ENCODE assay signal across 11 cellular contexts in genomic region chr3:13546667-13547171, GRCh38. TPM values are rescaled to one million over a fixed set of nuclear protein-coding genes. Genes with fewer than 3 reads are reported as not detected.
DNase-seq lines count a peak whose midpoint lies in the region; ATAC-seq and TF ChIP-seq lines count a peak whose summit lies in the region.
"Had no signal": no experiment of that assay in that cellular context is flagged by ENCODE, and none has a peak within 500 bp of the region (broad histone marks: within the 10 kb centered on the region; RNA-seq: fewer than 3 reads in every experiment).

No MANE protein-coding gene starts in this region.

- H3K4me1 ChIP-seq in HUES64 (ENCODE audit: insufficient read depth, low read length) (peaks cover 11% of the 10 kb centered on the region), ascending aorta (peaks cover 4 to 18% of the 10 kb centered on the region in 2 donors), thyroid gland (peaks cover 0 to 8% of the 10 kb centered on the region in 2 donors), spleen (peaks cover 0 to 44% (median 20%) of the 10 kb centered on the region in 6 donors)

- H3K27ac Mint-ChIP-seq in WTC11 = no peak overlapping the region

- H3K9ac ChIP-seq in HUES64 (ENCODE audit: low read depth, low read length) = no peak overlapping the region
- H3K9ac ChIP-seq: KMS-11 had no signal

- H3K9me3 Mint-ChIP-seq in WTC11 = peaks cover 5% of the 10 kb centered on the region

- ATAC-seq in WTC11 = no peak

- H3K27me3 ChIP-seq in HUES64 (ENCODE audit: insufficient read depth, low read length) (peaks cover 20% of the 10 kb centered on the region), ascending aorta (no peaks in the 10 kb centered on the region), thyroid gland (no peaks in the 10 kb centered on the region), spleen (replicated peaks in 1 of 7) (peaks cover 0 to 66% (median 18%) of the 10 kb centered on the region in 7 donors)

- peaks cover 7% of the 10 kb centered on the region for H3K9me3 ChIP-seq in HUES64 (ENCODE audit: insufficient read depth, low read depth, low read length)
- no peaks in the 10 kb centered on the region for H3K9me3 ChIP-seq in ascending aorta
- no peaks in the 10 kb centered on the region for H3K9me3 ChIP-seq in thyroid gland
- peaks cover 0 to 9% (median 4%) of the 10 kb centered on the region in 8 donors for H3K9me3 ChIP-seq in spleen

- no peak for TF ChIP-seq CTCF in ascending aorta (IDR thresholded peaks at IDR 0.05)
- TF ChIP-seq CTCF in thyroid gland (IDR thresholded peaks at IDR 0.05) = no peak
- TF ChIP-seq CTCF in spleen (IDR thresholded peaks at IDR 0.05 in 8 of 11, conservative IDR thresholded peaks at IDR 0.05 in 3 of 11) = no peak
- TF ChIP-seq CTCF in WTC11 (IDR thresholded peaks at IDR 0.05) = no peak

- peaks cover 18% of the 10 kb centered on the region for H3K27me3 Mint-ChIP-seq in WTC11 (ENCODE audit: low read depth)

- H3K36me3 Mint-ChIP-seq in WTC11 = peaks cover 4% of the 10 kb centered on the region; the same call in 1 of the 2 replicates

- CTCF ChIA-PET in WTC11 (lab: Charles Lee) = interaction anchor here (1.0 to 2.1 kb wide), 5 partner anchors 18 to 108 kb away, joined by 3 to 10 read pairs (median 3); no protein-coding TSS in a partner anchor

- H3K27ac ChIP-seq in HUES64 (ENCODE audit: low read depth, low read length) = peak overlapping the region; percentile 41; the same call in 1 of the 2 replicates
- H3K27ac ChIP-seq in ascending aorta = peak overlapping the region; percentile 5 to 6
- peak overlapping the region in 2 of 3 donors; percentile 17 to 22 for H3K27ac ChIP-seq in thyroid gland
- no peak overlapping the region for H3K27ac ChIP-seq in spleen
- H3K27ac ChIP-seq: KMS-11 had no signal

- H3K4me3 ChIP-seq in HUES64 (ENCODE audit: low read length) = no peak overlapping the region
- no peak overlapping the region for H3K4me3 ChIP-seq in ascending aorta
- H3K4me3 ChIP-seq in thyroid gland (replicated peaks in 1 of 3) = no peak overlapping the region
- H3K4me3 ChIP-seq in spleen = no peak overlapping the region

- H3K4me1 Mint-ChIP-seq in WTC11 = peaks cover 27% of the 10 kb centered on the region

- no peak overlapping the region for H3K4me3 Mint-ChIP-seq in WTC11

- DNase-seq in ascending aorta (ENCODE audit: low spot score in 2 of 2) = no peak
- peak; percentile 57 for DNase-seq in iPS-NIHi7 (ENCODE audit: extremely low spot score)
- DNase-seq in thyroid gland = no peak
- no peak for DNase-seq in stimulated activated CD4-positive, alpha-beta T cell treated with anti-CD3 and anti-CD28 coated beads, Interleukin-2, amount 100 ng/mL, for 48 hours
- no peak for DNase-seq in spleen
- DNase-seq in WTC11 (ENCODE audit: low spot score) = no peak
- DNase-seq in middle frontal gyrus (ENCODE audit: extremely low spot score, low spot score) = no peak
- DNase-seq: cerebellar nuclear complex, DMS53 had no signal

- intact Hi-C loops in ascending aorta (cut with DNase I) (no loop called here), thyroid gland (cut with DNase I) (no loop called here), spleen (cut with DNase I; ENCODE audit: low total_unique reads) (no loop called here)

- 44% methylated on average over 9 of the region's 9 CpGs for WGBS in HUES64
- WGBS in thyroid gland, 2 donors = 90 to 94% methylated on average over 7 to 9 of the region's 9 CpGs
- 89 to 97% (median 91%) methylated on average over 9 of the region's 9 CpGs for WGBS in spleen, 5 donors

- POLR2A ChIA-PET in WTC11 (lab: Charles Lee) = no interaction called here

- H3K36me3 ChIP-seq in HUES64 (ENCODE audit: insufficient read depth, low read length) (no peaks in the 10 kb centered on the region), ascending aorta (no peaks in the 10 kb centered on the region), thyroid gland (no peaks in the 10 kb centered on the region), spleen (no peaks in the 10 kb centered on the region)

- TF ChIP-seq POLR2A in thyroid gland (IDR thresholded peaks at IDR 0.05) (no peak), spleen (IDR thresholded peaks at IDR 0.05) (no peak)

TF ChIP-seq in WTC11, 78 proteins besides CTCF, POLR2A, EP300 and RAD21 (continues in another document):
- TF ChIP-seq OVOL2 (CRISPR knock-in tag; IDR thresholded peaks at IDR 0.05; ENCODE audit: borderline replicate concordance) = no peak
- TF ChIP-seq ATF1 (CRISPR knock-in tag; IDR thresholded peaks at IDR 0.05) = no peak
- TF ChIP-seq CDX4 (CRISPR knock-in tag; IDR thresholded peaks at IDR 0.05; ENCODE audit: borderline replicate concordance) = no peak
- no peak for TF ChIP-seq ZNF425 (CRISPR knock-in tag; conservative IDR thresholded peaks at IDR 0.05)
- no peak for TF ChIP-seq STAT6 (CRISPR knock-in tag; conservative IDR thresholded peaks at IDR 0.05; ENCODE audit: low read depth)
- no peak for TF ChIP-seq CBFB (CRISPR knock-in tag; IDR thresholded peaks at IDR 0.05; ENCODE audit: low read depth)
- TF ChIP-seq E2F5 (CRISPR knock-in tag; IDR thresholded peaks at IDR 0.05) = no peak
- no peak for TF ChIP-seq ZMAT4 (CRISPR knock-in tag; IDR thresholded peaks at IDR 0.05)

RNA-seq across cellular contexts. Expression of gene FBLN2, which starts 2.2 kb away (rescaled TPM):
- polyA plus RNA-seq in HUES64 (2013, experiment 1 of 2) = 16.0 TPM
- polyA plus RNA-seq in HUES64 (2013, experiment 2 of 2) = 30.2 TPM
- total RNA-seq in ascending aorta (323 TPM), thyroid gland (100 to 1,000 TPM in 1 of 4 donors, 10 to 100 TPM in 3; 75.7 to 159 (median 89.8) TPM), spleen (10 to 100 TPM in 4 of 7 donors, 1 to 10 TPM in 3; 6.1 to 28.2 (median 17.4) TPM), WTC11 (2021) (20.7 to 35.2 TPM (median 31.3 TPM) in 3 replicates)
- polyA plus RNA-seq in spleen = 10 to 100 TPM in 1 of 3 donors, 1 to 10 TPM in 2; 8.9 to 15.9 (median 9.1) TPM

Comparison
In these comparisons a context has a peak if more than half of its experiments do, and no peak if none do; other contexts are left out.
1. H3K27ac ChIP-seq: peak in HUES64 (single experiment), ascending aorta (2 of 2) and thyroid gland (2 of 3); none in spleen (0 of 8).